ENCODE assay signal across 21 cellular contexts in genomic region chr2:135844285-135844985, GRCh38. TPM values are rescaled to one million over a fixed set of nuclear protein-coding genes. Genes with fewer than 3 reads are reported as not detected.
"Had no signal": no experiment of that assay in that cellular context is flagged by ENCODE, and none has a peak within 500 bp of the region (broad histone marks: within the 10 kb centered on the region; RNA-seq: fewer than 3 reads in every experiment).

No MANE protein-coding gene starts in this region.

- H3K4me3 Mint-ChIP-seq: activated naive CD8-positive, alpha-beta T cell treated with anti-CD3 and anti-CD28 coated beads for 36 hours; effector memory CD8-positive, alpha-beta T cell; neural crest cell; stimulated activated naive CD8-positive, alpha-beta T cell treated with anti-CD3 and anti-CD28 coated beads, Interleukin-15, Interleukin-2, amounts not matched to agents 100 ng/mL and 50 ng/mL, for 24 hours; T-cell had no signal

- H3K9me3 Mint-ChIP-seq: activated naive CD8-positive, alpha-beta T cell treated with anti-CD3 and anti-CD28 coated beads for 36 hours; effector memory CD8-positive, alpha-beta T cell; neural crest cell; stimulated activated naive CD8-positive, alpha-beta T cell treated with anti-CD3 and anti-CD28 coated beads, Interleukin-15, Interleukin-2, amounts not matched to agents 100 ng/mL and 50 ng/mL, for 24 hours; T-cell had no signal

- H3K36me3 ChIP-seq: transverse colon had no signal

- H3K27ac ChIP-seq: left ventricle myocardium inferior, right atrium auricular region, transverse colon, vagina had no signal

- H3K27me3 Mint-ChIP-seq: activated naive CD8-positive, alpha-beta T cell treated with anti-CD3 and anti-CD28 coated beads for 36 hours; effector memory CD8-positive, alpha-beta T cell; progenitor cell of endocrine pancreas; stimulated activated naive CD8-positive, alpha-beta T cell treated with anti-CD3 and anti-CD28 coated beads, Interleukin-15, Interleukin-2, amounts not matched to agents 100 ng/mL and 50 ng/mL, for 24 hours; T-cell had no signal

- ATAC-seq: effector memory CD8-positive, alpha-beta T cell; SK-N-SH treated with all-trans-retinoic acid at 6 μM for 48 hours; T-cell had no signal

- H3K27ac Mint-ChIP-seq: activated naive CD8-positive, alpha-beta T cell treated with anti-CD3 and anti-CD28 coated beads for 36 hours; effector memory CD8-positive, alpha-beta T cell; stimulated activated naive CD8-positive, alpha-beta T cell treated with anti-CD3 and anti-CD28 coated beads, Interleukin-15, Interleukin-2, amounts not matched to agents 100 ng/mL and 50 ng/mL, for 24 hours; T-cell had no signal

- H3K9me3 ChIP-seq: left ventricle myocardium inferior, right atrium auricular region, transverse colon, vagina had no signal

- H3K4me3 ChIP-seq: left ventricle myocardium inferior, right atrium auricular region, transverse colon, vagina had no signal

- DNase-seq: activated effector memory CD4-positive, alpha-beta T cell treated with Interleukin-2 at 50 U/mL for 16 hours; activated naive CD8-positive, alpha-beta T cell treated with anti-CD3 and anti-CD28 coated beads for 36 hours; amygdala; effector memory CD8-positive, alpha-beta T cell; foreskin melanocyte; glutamatergic neuron; left ventricle myocardium inferior; T-cell; transverse colon had no signal

- H3K27me3 ChIP-seq: right atrium auricular region, transverse colon, vagina had no signal

- FAIRE-seq: keratinocyte had no signal

RNA-seq across cellular contexts. Expression of gene LCT, which starts 7.5 kb away (rescaled TPM):
- total RNA-seq: cardiac septum, dermis microvascular lymphatic vessel endothelial cell, left ventricle myocardium inferior, myocyte, right atrium auricular region, skeletal muscle tissue, vagina had no signal
- polyA plus RNA-seq: fibroblast of lung had no signal
